Comparison of ENCODE assay signal across 13 cellular contexts in the genomic region with DNA sequence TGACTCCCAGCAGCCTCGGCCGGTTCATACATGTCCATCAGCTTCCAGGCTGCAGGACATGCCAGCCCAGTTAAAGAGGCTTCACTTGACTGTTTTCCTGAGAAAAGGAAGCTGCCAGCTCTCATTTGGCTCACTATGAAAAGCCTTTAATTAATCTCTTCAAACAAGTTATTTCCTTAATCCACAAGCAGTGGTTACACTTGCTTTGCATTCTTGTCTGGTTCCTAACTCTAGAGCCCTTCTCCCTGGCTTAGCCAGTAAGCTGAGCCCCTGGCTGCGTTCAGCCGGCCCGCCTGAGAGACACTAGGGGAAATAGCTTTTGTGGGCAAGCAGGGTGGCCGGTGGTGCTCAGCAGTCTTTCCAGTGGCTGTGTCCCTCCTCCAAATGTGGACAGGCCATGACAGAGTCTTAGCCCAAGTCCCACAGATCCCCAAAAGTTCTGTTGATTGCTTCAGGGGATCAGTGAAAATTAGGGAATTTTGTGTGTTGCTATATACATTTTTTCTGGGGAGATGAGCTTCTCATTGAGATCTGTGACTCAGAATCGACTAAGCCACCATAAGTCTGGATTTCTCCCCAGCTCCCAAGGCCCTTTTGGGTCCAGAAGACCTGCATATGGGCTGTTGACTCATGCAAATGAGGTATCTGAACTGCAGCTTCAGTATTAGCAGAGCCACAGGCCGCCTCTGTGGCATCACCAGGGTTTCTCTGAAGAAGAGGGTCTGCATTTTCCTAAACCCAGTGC.
"Had no signal": no experiment of that assay in that cellular context is flagged by ENCODE, and none has a peak within 500 bp of the region (broad histone marks: within the 10 kb centered on the region; RNA-seq: fewer than 3 reads in every experiment).

No MANE protein-coding gene starts in this region.

- ATAC-seq: gastroesophageal sphincter; stimulated activated naive B cell treated with anti-CD40 and anti-IgM and Interleukin-4, amounts not matched to agents 10 μg/mL and 1 μg/mL and 100 μg/mL, for 72 hours had no signal

- H3K9me3 Mint-ChIP-seq: activated B cell treated with CpG ODN at 0.5 μM for 24 hours; activated CD4-positive, alpha-beta T cell treated with anti-CD3 and anti-CD28 coated beads, Interleukin-2, amount 10 ng/mL, durations not matched to agents 7 days and 5 days; activated naive CD8-positive, alpha-beta T cell treated with anti-CD3 and anti-CD28 coated beads for 36 hours; stimulated activated naive B cell treated with anti-CD40 and anti-IgM and Interleukin-4, amounts not matched to agents 10 μg/mL and 1 μg/mL and 100 μg/mL, for 72 hours had no signal

- H3K27ac ChIP-seq: breast epithelium, gastroesophageal sphincter, parathyroid adenoma, spleen, tibial nerve had no signal

- H3K4me3 Mint-ChIP-seq: activated B cell treated with CpG ODN at 0.5 μM for 24 hours; activated CD4-positive, alpha-beta T cell treated with anti-CD3 and anti-CD28 coated beads, Interleukin-2, amount 10 ng/mL, durations not matched to agents 7 days and 5 days; activated naive CD8-positive, alpha-beta T cell treated with anti-CD3 and anti-CD28 coated beads for 36 hours; stimulated activated naive B cell treated with anti-CD40 and anti-IgM and Interleukin-4, amounts not matched to agents 10 μg/mL and 1 μg/mL and 100 μg/mL, for 72 hours had no signal

- DNase-seq: activated B cell treated with CpG ODN at 0.5 μM for 24 hours; activated CD4-positive, alpha-beta T cell treated with anti-CD3 and anti-CD28 coated beads, Interleukin-2, amount 10 ng/mL, durations not matched to agents 7 days and 5 days; activated effector memory CD4-positive, alpha-beta T cell treated with anti-CD3 and anti-CD28 coated beads, Interleukin-2, amount 50 U/mL, for 16 hours; activated naive CD8-positive, alpha-beta T cell treated with anti-CD3 and anti-CD28 coated beads for 36 hours; kidney; spleen; stimulated activated CD4-positive, alpha-beta T cell treated with anti-CD3 and anti-CD28 coated beads, Interleukin-1b, Interleukin-23, amount 100 ng/mL, for 48 hours; stimulated activated naive B cell treated with anti-CD40 and anti-IgM and Interleukin-4, amounts not matched to agents 10 μg/mL and 1 μg/mL and 100 μg/mL, for 72 hours; T-helper 1 cell had no signal

- H2AFZ ChIP-seq: parathyroid adenoma had no signal

- H3K4me1 ChIP-seq: breast epithelium, parathyroid adenoma had no signal

- H3K9me3 ChIP-seq: breast epithelium, gastroesophageal sphincter, spleen, tibial nerve had no signal

- H3K9ac ChIP-seq: parathyroid adenoma had no signal

- H3K4me3 ChIP-seq: breast epithelium, gastroesophageal sphincter, spleen, tibial nerve had no signal

- H3K27me3 ChIP-seq: breast epithelium, gastroesophageal sphincter, spleen, tibial nerve had no signal

- H3K27ac Mint-ChIP-seq: activated B cell treated with CpG ODN at 0.5 μM for 24 hours; activated CD4-positive, alpha-beta T cell treated with anti-CD3 and anti-CD28 coated beads, Interleukin-2, amount 10 ng/mL, durations not matched to agents 7 days and 5 days; activated naive CD8-positive, alpha-beta T cell treated with anti-CD3 and anti-CD28 coated beads for 36 hours; stimulated activated naive B cell treated with anti-CD40 and anti-IgM and Interleukin-4, amounts not matched to agents 10 μg/mL and 1 μg/mL and 100 μg/mL, for 72 hours had no signal

- H3K27me3 Mint-ChIP-seq: activated B cell treated with CpG ODN at 0.5 μM for 24 hours; activated CD4-positive, alpha-beta T cell treated with anti-CD3 and anti-CD28 coated beads, Interleukin-2, amount 10 ng/mL, durations not matched to agents 7 days and 5 days; activated naive CD8-positive, alpha-beta T cell treated with anti-CD3 and anti-CD28 coated beads for 36 hours had no signal

- H3K36me3 ChIP-seq: breast epithelium had no signal
